ENCODE assay signal across 8 cellular contexts in the genomic region with DNA sequence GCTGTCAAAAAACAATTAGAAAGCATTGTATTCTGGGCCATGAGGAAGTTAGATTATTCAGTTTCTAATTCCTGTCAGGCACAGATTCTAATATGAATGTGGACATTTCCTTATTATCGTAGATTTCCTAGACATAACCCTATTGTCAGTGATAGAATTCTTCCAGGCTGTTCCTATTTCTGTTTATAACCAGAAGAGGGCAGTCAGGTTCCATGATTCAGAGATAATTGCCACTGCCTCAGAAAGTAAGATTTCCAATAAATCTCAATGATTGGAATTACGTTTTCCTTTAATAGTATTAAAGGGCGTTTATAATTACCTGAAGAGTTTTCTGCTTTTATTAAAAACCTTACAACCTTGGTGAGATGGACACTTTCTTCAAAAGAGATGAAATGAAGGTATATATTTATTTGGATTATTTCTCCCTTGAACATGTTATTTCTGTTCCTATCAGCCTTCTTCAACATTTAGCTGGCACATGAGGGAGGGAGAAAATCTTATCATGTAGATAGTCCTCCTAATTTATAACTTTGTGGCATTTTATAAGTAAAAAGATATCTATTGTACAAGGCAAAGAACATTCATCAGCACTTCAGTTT.
DNase-seq lines count a peak whose midpoint lies in the region; ATAC-seq and TF ChIP-seq lines count a peak whose summit lies in the region.

No MANE protein-coding gene starts in this region.

- CTCF ChIA-PET in PC-3 (lab: Charles Lee), result no interaction called here

- H3K9me3 ChIP-seq in PC-3 (ENCODE audit: low read length), result no peaks in the 10 kb centered on the region
- H3K9me3 ChIP-seq in osteoblast (ENCODE audit: low read depth, low read length), result no peaks in the 10 kb centered on the region

- H3K27ac ChIP-seq in PC-3 (ENCODE audit: low read length) (no peak overlapping the region), osteoblast (ENCODE audit: low read depth, low read length) (no peak overlapping the region)

- no peak overlapping the region for H3K4me2 ChIP-seq in PC-3 (ENCODE audit: low read length)
- H3K4me2 ChIP-seq in osteoblast (ENCODE audit: insufficient read depth, low read length), result no peak overlapping the region

- POLR2A ChIA-PET in PC-3 (lab: Charles Lee; ENCODE audit: unreplicated experiment), result no interaction called here

- H3K4me1 ChIP-seq in PC-3 (ENCODE audit: insufficient read depth, low read length) (no peaks in the 10 kb centered on the region), osteoblast (ENCODE audit: insufficient read depth, low read length) (no peaks in the 10 kb centered on the region)

- H3F3A ChIP-seq in PC-3 (ENCODE audit: low read length, unreplicated experiment), result no peaks in the 10 kb centered on the region

- H4K20me1 ChIP-seq in PC-3 (ENCODE audit: low read length) (no peaks in the 10 kb centered on the region), osteoblast (ENCODE audit: insufficient read depth, low read length) (no peaks in the 10 kb centered on the region)

- no peak for TF ChIP-seq POLR2A in erythroblast (IDR thresholded peaks at IDR 0.05; ENCODE audit: low read length)

- H3K27me3 ChIP-seq in PC-3 (ENCODE audit: low read length) (peaks cover 31% of the 10 kb centered on the region), osteoblast (ENCODE audit: insufficient read depth, low read length) (no peaks in the 10 kb centered on the region)

- H3K9ac ChIP-seq in PC-3 (ENCODE audit: low read length), result no peak overlapping the region

- H3K79me2 ChIP-seq in PC-3 (ENCODE audit: low read length) (no peaks in the 10 kb centered on the region), osteoblast (ENCODE audit: insufficient read depth, low read length) (no peaks in the 10 kb centered on the region)

- peak; percentile 35 for DNase-seq in Daoy (ENCODE audit: low read depth)
- DNase-seq in PC-3, result peak; percentile 60
- DNase-seq in erythroblast (lab: John Stamatoyannopoulos, UW), result peak; percentile 15 to 58
- DNase-seq in osteoblast (ENCODE audit: insufficient read length, low spot score, missing footprints), result no peak
- no peak for DNase-seq in activated CD8-positive, alpha-beta memory T cell treated with anti-CD3 and anti-CD28 coated beads, Interleukin-2, amount 50 U/mL, for 48 hours
- DNase-seq in stimulated activated naive CD4-positive, alpha-beta T cell treated with Interleukin-2 at 50 U/mL for 16 hours (lab: John Stamatoyannopoulos, UW), result no peak

- ATAC-seq in HG03378 (IDR thresholded peaks at IDR 0.05; ENCODE audit: unreplicated experiment) (peak; percentile 60), PC-3 (peak; percentile 40), HG02623 (IDR thresholded peaks at IDR 0.05; ENCODE audit: unreplicated experiment) (no peak)

- BruUV-seq in PC-3 (replicated peaks; lab: Mats Ljungman, UMichigan), result no TSS peak

- TF ChIP-seq CTCF in PC-3 (conservative IDR thresholded peaks at IDR 0.05; ENCODE audit: low read depth, low read length) (peak; percentile 81), osteoblast (IDR thresholded peaks at IDR 0.05; ENCODE audit: extremely low read depth, low read depth, low read length) (peak; percentile 53)

- H2AFZ ChIP-seq in PC-3 (ENCODE audit: low read length), result no peak overlapping the region
- H2AFZ ChIP-seq in osteoblast (ENCODE audit: low read length), result no peak overlapping the region

- intact Hi-C loops in PC-3 (cut with micrococcal nuclease), result no loop called here

- no peaks in the 10 kb centered on the region for H3K9me2 ChIP-seq in PC-3 (replicated peaks; ENCODE audit: low read length)

- H3K36me3 ChIP-seq in PC-3 (ENCODE audit: low read depth, low read length) (no peaks in the 10 kb centered on the region), osteoblast (ENCODE audit: insufficient read depth, low read length) (no peaks in the 10 kb centered on the region)

- H3K4me3 ChIP-seq in PC-3 (ENCODE audit: low read length) (no peak overlapping the region), osteoblast (ENCODE audit: insufficient read depth, low read length) (no peak overlapping the region)

Comparison
In these comparisons a context has a peak if more than half of its experiments do, and no peak if none do; other contexts are left out.
1. DNase-seq: peak in Daoy (single experiment), PC-3 (single experiment) and erythroblast (2 of 2); none in osteoblast (single experiment), activated CD8-positive, alpha-beta memory T cell treated with anti-CD3 and anti-CD28 coated beads, Interleukin-2, amount 50 U/mL, for 48 hours (single experiment) and stimulated activated naive CD4-positive, alpha-beta T cell treated with Interleukin-2 at 50 U/mL for 16 hours (single experiment).